In the genomic region with DNA sequence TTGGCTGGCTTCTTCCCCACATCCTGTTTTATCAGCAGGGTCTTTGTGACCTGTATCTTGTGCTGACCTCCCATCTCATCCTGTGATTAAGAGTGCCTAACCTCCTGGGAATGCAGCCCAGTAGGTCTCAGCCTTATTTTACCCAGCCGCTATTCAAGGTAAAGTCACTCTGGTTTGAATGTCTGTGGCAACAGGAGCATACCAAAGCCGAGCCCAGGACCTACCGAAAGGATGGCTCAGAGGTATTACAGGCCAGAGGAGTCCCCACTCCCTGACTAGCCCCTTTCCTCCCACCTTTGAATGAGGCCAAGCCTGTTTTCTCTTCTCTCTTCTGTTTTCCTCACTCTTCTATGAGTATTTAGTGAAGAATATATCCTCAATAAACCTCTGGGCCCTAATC, we compare ENCODE assay signal across 22 cellular contexts.
"Had no signal": no experiment of that assay in that cellular context is flagged by ENCODE, and none has a peak within 500 bp of the region (broad histone marks: within the 10 kb centered on the region; RNA-seq: fewer than 3 reads in every experiment).

No MANE protein-coding gene starts in this region.

- H3K4me1 Mint-ChIP-seq: naive thymus-derived CD8-positive, alpha-beta T cell; neural crest cell had no signal

- DNase-seq: erythroblast; foreskin melanocyte; heart left ventricle; hippocampal formation; kidney glomerular epithelial cell; mammary epithelial cell; mucosa of descending colon; naive thymus-derived CD8-positive, alpha-beta T cell; posterior cingulate gyrus; spleen; stimulated activated CD4-positive, alpha-beta T cell treated with anti-CD3 and anti-CD28 coated beads, Interleukin-15, amount 100 ng/mL, for 24 hours; stimulated activated CD4-positive, alpha-beta T cell treated with anti-CD3 and anti-CD28 coated beads, Interleukin-1b, Interleukin-23, amount 100 ng/mL, for 48 hours; stimulated activated CD4-positive, alpha-beta T cell treated with anti-CD3 and anti-CD28 coated beads, Interleukin-4, amount 100 ng/mL, for 4 hours; stimulated activated naive CD4-positive, alpha-beta T cell; stomach; substantia nigra; transverse colon had no signal

- H3K27ac Mint-ChIP-seq: dendritic cell treated with granulocyte-macrophage colony-stimulating factor and Interleukin-4, amounts not matched to agents 40 ng/mL and 50 ng/mL, for 4 days had no signal

- H3K9me3 ChIP-seq: thoracic aorta, transverse colon had no signal

- H3K27ac ChIP-seq: heart left ventricle, spleen, stomach, thoracic aorta, transverse colon had no signal

- H3K4me1 ChIP-seq: heart left ventricle, spleen, stomach, transverse colon had no signal

- ATAC-seq: heart left ventricle; left lobe of liver; mucosa of descending colon; naive thymus-derived CD8-positive, alpha-beta T cell; sciatic nerve had no signal

- H3K27me3 Mint-ChIP-seq: dendritic cell treated with granulocyte-macrophage colony-stimulating factor and Interleukin-4, amounts not matched to agents 40 ng/mL and 50 ng/mL, for 4 days had no signal

- H3K4me3 Mint-ChIP-seq: dendritic cell treated with granulocyte-macrophage colony-stimulating factor and Interleukin-4, amounts not matched to agents 40 ng/mL and 50 ng/mL, for 4 days; naive thymus-derived CD8-positive, alpha-beta T cell; neural crest cell had no signal

- H3K36me3 ChIP-seq: heart left ventricle, spleen, stomach, thoracic aorta, transverse colon had no signal

- H3K4me3 ChIP-seq: heart left ventricle, mucosa of descending colon, spleen, stomach, thoracic aorta, transverse colon had no signal

- H3K27me3 ChIP-seq: heart left ventricle, spleen, stomach, transverse colon had no signal
